Comparison of ENCODE assay signal across 1 cellular context in genomic region chr11:130331397-130331796, GRCh38.
TF ChIP-seq lines count a peak whose summit lies in the region.

No MANE protein-coding gene starts in this region.

TF ChIP-seq in H1, 55 proteins besides CTCF, POLR2A, EP300 and RAD21:
- TF ChIP-seq MAFK (IDR thresholded peaks at IDR 0.05; ENCODE audit: low read depth, low read length): peak; percentile 47
- TF ChIP-seq BACH1 (IDR thresholded peaks at IDR 0.05; ENCODE audit: low read length): peak; percentile 69
